8 cellular contexts compared by ENCODE assay signal in genomic region chr2:38104598-38104997, GRCh38.
"Had no signal": no experiment of that assay in that cellular context is flagged by ENCODE, and none has a peak within 500 bp of the region (broad histone marks: within the 10 kb centered on the region; RNA-seq: fewer than 3 reads in every experiment).

No MANE protein-coding gene starts in this region.

- ATAC-seq: GM12878 had no signal

- FAIRE-seq: G401.6, GM12878, GM12891, GM12892, GM18507, GM19239 had no signal

- H3K4me3 ChIP-seq: GM12878 had no signal

- DNase-seq: GDM1, GF-D8 had no signal
